Comparison of ENCODE assay signal across 21 cellular contexts in the genomic region with DNA sequence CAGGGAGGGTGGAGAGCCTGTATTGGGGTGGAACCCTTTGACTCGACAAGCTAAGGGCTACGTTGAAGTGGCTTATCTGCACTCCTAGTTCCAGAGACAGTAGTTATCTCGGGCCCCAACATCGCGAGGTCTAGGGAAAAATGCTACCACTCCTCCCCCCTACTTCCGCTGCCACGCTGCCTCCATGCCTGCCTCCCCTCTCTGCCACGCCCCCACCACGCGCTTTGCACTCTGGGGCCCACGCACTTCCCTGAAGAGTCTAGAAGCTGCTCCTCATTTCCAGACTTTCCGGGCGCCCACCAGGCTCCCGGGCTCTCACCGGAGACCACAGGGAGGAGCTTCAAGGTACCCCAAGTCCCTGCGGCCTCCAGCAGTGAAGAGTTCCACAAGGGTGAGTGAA.
"Had no signal": no experiment of that assay in that cellular context is flagged by ENCODE, and none has a peak within 500 bp of the region (broad histone marks: within the 10 kb centered on the region; RNA-seq: fewer than 3 reads in every experiment).

A gene with protein sequence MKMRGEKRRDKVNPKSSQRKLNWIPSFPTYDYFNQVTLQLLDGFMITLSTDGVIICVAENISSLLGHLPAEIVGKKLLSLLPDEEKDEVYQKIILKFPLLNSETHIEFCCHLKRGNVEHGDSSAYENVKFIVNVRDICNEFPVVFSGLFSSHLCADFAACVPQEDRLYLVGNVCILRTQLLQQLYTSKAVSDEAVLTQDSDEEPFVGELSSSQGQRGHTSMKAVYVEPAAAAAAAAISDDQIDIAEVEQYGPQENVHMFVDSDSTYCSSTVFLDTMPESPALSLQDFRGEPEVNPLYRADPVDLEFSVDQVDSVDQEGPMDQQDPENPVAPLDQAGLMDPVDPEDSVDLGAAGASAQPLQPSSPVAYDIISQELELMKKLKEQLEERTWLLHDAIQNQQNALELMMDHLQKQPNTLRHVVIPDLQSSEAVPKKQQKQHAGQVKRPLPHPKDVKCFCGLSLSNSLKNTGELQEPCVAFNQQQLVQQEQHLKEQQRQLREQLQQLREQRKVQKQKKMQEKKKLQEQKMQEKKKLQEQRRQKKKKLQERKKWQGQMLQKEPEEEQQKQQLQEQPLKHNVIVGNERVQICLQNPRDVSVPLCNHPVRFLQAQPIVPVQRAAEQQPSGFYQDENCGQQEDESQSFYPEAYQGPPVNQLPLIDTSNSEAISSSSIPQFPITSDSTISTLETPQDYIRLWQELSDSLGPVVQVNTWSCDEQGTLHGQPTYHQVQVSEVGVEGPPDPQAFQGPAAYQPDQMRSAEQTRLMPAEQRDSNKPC (plus strand): TSS at position 227 of the 400 bp plus-strand sequence. CDS start 37,879 bp downstream, outside the sequence.

- ATAC-seq: Panc1 had no signal

- H3K9me2 ChIP-seq: SK-N-SH had no signal

- H3K27me3 ChIP-seq: MG63 had no signal

- H3K4me2 ChIP-seq: SK-N-SH had no signal

- H3K9me3 ChIP-seq: MG63, SK-N-SH had no signal

- H3K27ac ChIP-seq: HL-60, RWPE1 had no signal

- H3K9ac ChIP-seq: SK-N-SH had no signal

- DNase-seq: Karpas-422, KG1, MG63, NCI-H1092, NCI-H1105 treated with DMSO at 0.1 percent for 48 hours, NCI-H1417 treated with DMSO at 0.1 percent for 48 hours, NCI-H146, NCI-H1694 treated with DMSO at 0.1 percent for 48 hours, NCI-H2081, NCI-H2107, NCI-H345, NCI-H446 treated with DMSO at 0.1 percent for 48 hours, NCI-H510A treated with DMSO at 0.1 percent for 48 hours, NCI-H526, NCI-H82, SHP77, SK-N-SH, SW 1271 had no signal

- H3K36me3 ChIP-seq: MG63 had no signal

- H3K4me3 ChIP-seq: MG63 had no signal
